ENCODE assay signal across 25 cellular contexts in the genomic region with DNA sequence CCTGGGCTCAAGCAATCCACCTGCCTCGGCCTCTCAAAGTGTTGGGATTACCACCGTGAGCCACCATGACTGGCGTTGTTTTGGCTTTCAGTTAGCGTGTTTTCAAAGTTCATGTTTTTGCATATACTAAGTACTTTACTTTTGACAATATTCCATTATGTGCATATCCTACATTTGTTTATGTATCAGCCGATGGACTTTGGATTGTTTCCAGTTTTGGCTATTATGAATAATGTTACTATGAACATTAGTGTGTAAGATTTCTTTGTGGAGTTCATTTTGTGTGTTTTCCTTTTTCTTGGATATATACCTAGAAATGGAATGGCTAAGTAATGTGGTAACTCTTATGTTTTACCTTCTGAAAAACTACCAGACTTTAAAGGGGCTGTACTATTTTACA.
"Had no signal": no experiment of that assay in that cellular context is flagged by ENCODE, and none has a peak within 500 bp of the region (broad histone marks: within the 10 kb centered on the region; RNA-seq: fewer than 3 reads in every experiment).

No MANE protein-coding gene starts in this region.

- H3K27me3 Mint-ChIP-seq: activated B cell treated with CpG ODN at 0.5 μM for 24 hours; activated CD4-positive, alpha-beta T cell treated with anti-CD3 and anti-CD28 coated beads, Interleukin-2, amount 10 ng/mL, durations not matched to agents 24 days and 14 days; activated naive CD4-positive, alpha-beta T cell treated with anti-CD3 and anti-CD28 coated beads, Interleukin-2, amount 50 U/mL, for 24 hours had no signal

- H3K9me3 Mint-ChIP-seq: activated B cell treated with CpG ODN at 0.5 μM for 24 hours; activated naive CD4-positive, alpha-beta T cell treated with anti-CD3 and anti-CD28 coated beads, Interleukin-2, amount 50 U/mL, for 24 hours; activated T-helper 1 cell treated with anti-CD3 and anti-CD28 coated beads, Interleukin-12 subunit alpha, Interleukin-12 subunit beta, Interleukin-2, Interleukin-4 antibody, amounts not matched to agents 30 ng/mL and 10 ng/mL and 1 ng/mL, durations not matched to agents 14 hours and 24 hours and 36 hours; T-helper 1 cell treated with Interleukin-12 subunit alpha and Interleukin-12 subunit beta and Interleukin-4 antibody, amounts not matched to agents 30 μg/mL and 1 μg/mL, for 36 hours had no signal

- H3K36me3 ChIP-seq: breast epithelium had no signal

- H3K4me1 ChIP-seq: breast epithelium, SJSA1 had no signal

- H3K4me3 Mint-ChIP-seq: activated B cell treated with CpG ODN at 0.5 μM for 24 hours; activated CD4-positive, alpha-beta T cell treated with anti-CD3 and anti-CD28 coated beads, Interleukin-2, amount 10 ng/mL, durations not matched to agents 24 days and 14 days; activated naive CD4-positive, alpha-beta T cell treated with anti-CD3 and anti-CD28 coated beads, Interleukin-2, amount 50 U/mL, for 24 hours; activated T-helper 1 cell treated with anti-CD3 and anti-CD28 coated beads, Interleukin-12 subunit alpha, Interleukin-12 subunit beta, Interleukin-2, Interleukin-4 antibody, amounts not matched to agents 30 ng/mL and 10 ng/mL and 1 ng/mL, durations not matched to agents 14 hours and 24 hours and 36 hours; T-helper 1 cell treated with Interleukin-12 subunit alpha and Interleukin-12 subunit beta and Interleukin-4 antibody, amounts not matched to agents 30 μg/mL and 1 μg/mL, for 36 hours had no signal

- H3K27ac ChIP-seq: breast epithelium, SJSA1 had no signal

- FAIRE-seq: RCC 7860 had no signal

- H3K27ac Mint-ChIP-seq: activated B cell treated with CpG ODN at 0.5 μM for 24 hours; activated CD4-positive, alpha-beta T cell treated with anti-CD3 and anti-CD28 coated beads, Interleukin-2, amount 10 ng/mL, durations not matched to agents 24 days and 14 days; activated naive CD4-positive, alpha-beta T cell treated with anti-CD3 and anti-CD28 coated beads, Interleukin-2, amount 50 U/mL, for 24 hours; activated T-helper 1 cell treated with anti-CD3 and anti-CD28 coated beads, Interleukin-12 subunit alpha, Interleukin-12 subunit beta, Interleukin-2, Interleukin-4 antibody, amounts not matched to agents 30 ng/mL and 10 ng/mL and 1 ng/mL, durations not matched to agents 14 hours and 24 hours and 36 hours; T-helper 1 cell treated with Interleukin-12 subunit alpha and Interleukin-12 subunit beta and Interleukin-4 antibody, amounts not matched to agents 30 μg/mL and 1 μg/mL, for 36 hours had no signal

- DNase-seq: activated B cell treated with CpG ODN at 0.5 μM for 24 hours; activated CD4-positive, alpha-beta T cell treated with anti-CD3 and anti-CD28 coated beads for 1 hour; activated CD4-positive, alpha-beta T cell treated with anti-CD3 and anti-CD28 coated beads, Interleukin-2, amount 50 U/mL, for 48 hours; activated CD8-positive, alpha-beta memory T cell treated with anti-CD3 and anti-CD28 coated beads for 24 hours; activated effector memory CD4-positive, alpha-beta T cell treated with Interleukin-2 at 50 U/mL for 16 hours; activated naive CD4-positive, alpha-beta T cell; caudate nucleus; Kasumi-1; KBM-7; NCI-H146; NCI-H187 treated with DMSO at 0.1 percent for 48 hours; NCI-H2081 treated with DMSO at 0.1 percent for 48 hours; NCI-H446; NCI-H524; NK-92 treated with Interleukin-12 subunit alpha and Interleukin-12 subunit beta, amount 100 ng/mL, for 24 hours; SHP77; T-helper 9 cell had no signal

- H3K9me3 ChIP-seq: breast epithelium, SJSA1 had no signal

- ATAC-seq: SK-N-SH treated with all-trans-retinoic acid at 6 μM for 48 hours had no signal

- H3K4me3 ChIP-seq: breast epithelium, SJSA1 had no signal

- H3K27me3 ChIP-seq: breast epithelium, SJSA1 had no signal
